Comparison of ENCODE assay signal across 8 cellular contexts in the genomic region with DNA sequence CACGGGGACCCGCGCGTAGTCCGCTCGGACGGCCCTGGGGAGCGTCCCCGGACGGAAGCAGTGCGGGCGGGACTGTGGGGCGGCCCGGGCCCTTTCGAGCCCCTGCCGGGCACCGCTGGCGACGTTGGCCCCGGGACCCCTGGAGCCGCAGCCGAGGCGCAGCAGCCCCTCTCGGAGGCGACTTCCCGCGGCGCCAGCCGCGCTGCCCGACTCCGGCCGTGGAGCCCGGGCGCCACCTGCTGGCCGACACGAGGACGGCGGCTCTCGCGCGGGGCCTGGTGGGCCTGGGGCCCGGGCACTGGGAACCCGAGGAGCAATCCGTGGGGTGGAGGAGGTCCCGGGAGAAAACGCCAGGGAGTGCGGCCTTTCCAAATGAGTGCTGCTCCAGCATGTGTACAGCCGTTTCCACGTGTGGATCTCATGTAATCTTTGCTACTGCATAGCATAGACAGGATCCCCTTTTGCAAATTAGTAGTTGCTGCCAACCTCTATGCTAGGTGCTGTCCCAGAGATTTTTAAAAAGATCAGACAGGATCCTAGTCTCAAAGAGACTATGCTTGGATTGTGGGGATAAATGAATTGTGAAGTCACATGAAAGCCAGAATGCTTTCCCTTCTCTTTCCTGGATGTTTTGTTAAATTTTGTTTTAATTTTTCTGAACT. TPM values are rescaled to one million over a fixed set of nuclear protein-coding genes. Genes with fewer than 3 reads are reported as not detected.
DNase-seq lines count a peak whose midpoint lies in the region; ATAC-seq and TF ChIP-seq lines count a peak whose summit lies in the region.

No MANE protein-coding gene starts in this region.

- H3K9ac ChIP-seq in duodenal mucosa (ENCODE audit: low read depth in 1 of 2, low read length in 2 of 2) = peak overlapping the region; percentile 56 to 61

- peak; percentile 94 for TF ChIP-seq CTCF in lung (IDR thresholded peaks at IDR 0.05; ENCODE audit: control extremely low read depth, extremely low read depth)

- 1% methylated on average over 35 to 50 of the region's 50 CpGs for WGBS in lung, 2 donors

- H3K4me3 ChIP-seq in GM08714 (ENCODE audit: low read length) = peak overlapping the region; percentile 80; the same call in 1 of the 2 replicates
- peak overlapping the region; percentile 61 to 66 for H3K4me3 ChIP-seq in duodenal mucosa (ENCODE audit: low read depth in 1 of 2, low read length in 2 of 2)
- H3K4me3 ChIP-seq in lung = peak overlapping the region; percentile 51

- H3K9me3 ChIP-seq in duodenal mucosa (ENCODE audit: control insufficient read depth in 1 of 2, low read length in 2 of 2) (no peaks in the 10 kb centered on the region), lung (ENCODE audit: control insufficient read depth in 2 of 2, insufficient read depth in 1 of 2, low read length in 1 of 2) (no peaks in the 10 kb centered on the region)

- H3K4me1 ChIP-seq in duodenal mucosa (ENCODE audit: control insufficient read depth in 1 of 2, insufficient read depth in 2 of 2, low read length in 2 of 2) = peaks cover 4 to 6% of the 10 kb centered on the region in 2 donors
- peaks cover 0 to 8% of the 10 kb centered on the region in 2 donors for H3K4me1 ChIP-seq in lung (ENCODE audit: control insufficient read depth in 2 of 2, insufficient read depth in 2 of 2, low read length in 2 of 2)

- H3K27ac ChIP-seq in duodenal mucosa (ENCODE audit: low read depth, low read length) (peak overlapping the region; percentile 57), lung (ENCODE audit: low read depth in 1 of 2, low read length in 1 of 2) (peak overlapping the region in 1 of 2 donors; percentile 71)

- H3K27me3 ChIP-seq in duodenal mucosa (ENCODE audit: control insufficient read depth in 1 of 2, insufficient read depth in 2 of 2, low read length in 2 of 2) (no peaks in the 10 kb centered on the region), lung (ENCODE audit: control insufficient read depth, insufficient read depth) (no peaks in the 10 kb centered on the region)

- peak; percentile 34 for ATAC-seq in HG02623 (IDR thresholded peaks at IDR 0.05; ENCODE audit: unreplicated experiment)
- peak; percentile 50 for ATAC-seq in lung (ENCODE audit: insufficient read depth, low FRiP score)
- ATAC-seq in HG03439 (IDR thresholded peaks at IDR 0.05; ENCODE audit: unreplicated experiment) = no peak

- DNase-seq in NCI-H226 = peak; percentile 48
- peak; percentile 65 to 83 for DNase-seq in activated CD4-positive, alpha-beta T cell treated with anti-CD3 and anti-CD28 coated beads, Interleukin-2, amount 50 U/mL, for 24 hours (ENCODE audit: low read depth in 1 of 2, low spot score in 1 of 2)
- peak; percentile 71 for DNase-seq in lung (ENCODE audit: low spot score)
- DNase-seq in stimulated activated CD4-positive, alpha-beta T cell treated with anti-CD3 and anti-CD28 coated beads, Interleukin-4, amount 100 ng/mL, for 48 hours (ENCODE audit: low read depth in 2 of 2) = peak; percentile 71 to 80

- H3K36me3 ChIP-seq in duodenal mucosa (ENCODE audit: control insufficient read depth in 1 of 2, insufficient read depth in 2 of 2, low read length in 2 of 2) (no peaks in the 10 kb centered on the region), lung (ENCODE audit: control insufficient read depth in 2 of 2, insufficient read depth in 2 of 2, low read length in 2 of 2) (no peaks in the 10 kb centered on the region)

RNA-seq across cellular contexts. Expression of gene ID2, which starts 4.0 kb away (rescaled TPM):
- total RNA-seq in lung = 100 to 1,000 TPM in 1 of 2 donors, 10 to 100 TPM in 1; 67.9 to 181 TPM
- polyA plus RNA-seq in lung = 100 to 1,000 TPM in 1 of 2 donors, 10 to 100 TPM in 1; 84.2 to 227 TPM
